9 cellular contexts compared by ENCODE assay signal in the genomic region with DNA sequence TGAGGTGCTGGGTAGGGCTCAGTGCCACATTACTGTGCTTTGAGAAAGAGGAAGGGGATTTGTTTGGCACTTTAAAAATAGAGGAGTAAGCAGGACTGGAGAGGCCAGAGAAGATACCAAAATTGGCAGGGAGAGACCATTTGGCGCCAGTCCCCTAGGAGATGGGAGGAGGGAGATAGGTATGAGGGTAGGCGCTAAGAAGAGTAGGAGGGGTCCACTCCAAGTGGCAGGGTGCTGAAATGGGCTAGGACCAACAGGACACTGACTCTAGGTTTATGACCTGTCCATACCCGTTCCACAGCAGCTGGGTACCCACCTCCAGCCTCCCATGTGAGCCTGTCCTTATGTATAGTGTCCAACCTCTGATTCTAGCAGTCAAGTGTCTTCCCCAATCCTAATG. TPM values are rescaled to one million over a fixed set of nuclear protein-coding genes. Genes with fewer than 3 reads are reported as not detected.
DNase-seq lines count a peak whose midpoint lies in the region; ATAC-seq and TF ChIP-seq lines count a peak whose summit lies in the region.
"Had no signal": no experiment of that assay in that cellular context is flagged by ENCODE, and none has a peak within 500 bp of the region (broad histone marks: within the 10 kb centered on the region; RNA-seq: fewer than 3 reads in every experiment).

No MANE protein-coding gene starts in this region.

- no peak overlapping the region for H3K9ac ChIP-seq in endodermal cell (ENCODE audit: extremely low read depth, low read length, poor library complexity, severe bottlenecking)

- POLR2A ChIA-PET in CD4-positive, alpha-beta memory T cell (lab: Charles Lee; ENCODE audit: partially characterized antibody) = interaction anchor here (0.6 to 8.6 kb wide), 9 partner anchors 8 to 37 kb away, joined by 3 to 142 read pairs (median 10); a partner anchor contains a TSS

- no peak overlapping the region for H3K4me3 ChIP-seq in CD4-positive, alpha-beta memory T cell (ENCODE audit: low read length in 2 of 2)
- no peak overlapping the region for H3K4me3 ChIP-seq in endodermal cell (ENCODE audit: low read length)
- H3K4me3 ChIP-seq in ovary = no peak overlapping the region

- peak overlapping the region; percentile 90 for H3K27ac ChIP-seq in CD4-positive, alpha-beta memory T cell (ENCODE audit: low read depth, low read length)
- no peak overlapping the region for H3K27ac ChIP-seq in endodermal cell (ENCODE audit: low read depth, low read length)
- H3K27ac ChIP-seq in ovary = peak overlapping the region; percentile 14 to 71

- peaks cover 60% of the 10 kb centered on the region for H3K4me1 ChIP-seq in CD4-positive, alpha-beta memory T cell (ENCODE audit: insufficient read depth, low read length)
- no peaks in the 10 kb centered on the region for H3K4me1 ChIP-seq in endodermal cell (ENCODE audit: control insufficient read depth, insufficient read depth, low read length)
- H3K4me1 ChIP-seq in ovary (ENCODE audit: insufficient read depth) = peaks cover 33% of the 10 kb centered on the region

- no peak for TF ChIP-seq EP300 in ovary (IDR thresholded peaks at IDR 0.05)

- peaks cover under 1 to 30% of the 10 kb centered on the region in 2 donors for H3K36me3 Mint-ChIP-seq in CD4-positive, alpha-beta memory T cell
- H3K36me3 Mint-ChIP-seq in endodermal cell (ENCODE audit: low read depth) = peaks cover 23% of the 10 kb centered on the region

- no peak for TF ChIP-seq POLR2A in ovary (IDR thresholded peaks at IDR 0.05)

- intact Hi-C loops in CD4-positive, alpha-beta memory T cell (cut with micrococcal nuclease) = loop anchor here (2.0 to 5.0 kb wide), 2 partner anchors 27 to 177 kb away; a partner anchor contains a TSS
- intact Hi-C loops in ovary (cut with DNase I) = loop anchor here in 1 of 4 donors (10.0 kb wide), 1 partner anchor 165 kb away; no protein-coding TSS in a partner anchor

- DNase-seq in CD4-positive, alpha-beta memory T cell = no peak
- peak; percentile 42 for DNase-seq in OCI-M1 (lab: John Stamatoyannopoulos, UW)
- DNase-seq in endodermal cell = peak; percentile 54
- peak in 1 of 5 donors; percentile 59 for DNase-seq in ovary
- DNase-seq in CD1c-positive myeloid dendritic cell (ENCODE audit: extremely low spot score) = no peak
- DNase-seq in SHP77 (lab: John Stamatoyannopoulos, UW) = no peak
- DNase-seq: DMS153 had no signal

- peaks cover 6% of the 10 kb centered on the region for H3K36me3 ChIP-seq in CD4-positive, alpha-beta memory T cell (ENCODE audit: insufficient read depth, low read length)
- H3K36me3 ChIP-seq in endodermal cell (ENCODE audit: control insufficient read depth, insufficient read depth, low read length) (peaks cover 19% of the 10 kb centered on the region), ovary (no peaks in the 10 kb centered on the region)

- H3K9me3 Mint-ChIP-seq in CD4-positive, alpha-beta memory T cell = no peaks in the 10 kb centered on the region
- H3K9me3 Mint-ChIP-seq in endodermal cell = no peaks in the 10 kb centered on the region

- no peaks in the 10 kb centered on the region for H3K27me3 Mint-ChIP-seq in CD4-positive, alpha-beta memory T cell
- H3K27me3 Mint-ChIP-seq in endodermal cell (ENCODE audit: insufficient read depth) = no peaks in the 10 kb centered on the region

- TF ChIP-seq CTCF in endodermal cell (conservative IDR thresholded peaks at IDR 0.05) = no peak
- no peak for TF ChIP-seq CTCF in ovary (IDR thresholded peaks at IDR 0.05)

- no peaks in the 10 kb centered on the region for H3K27me3 ChIP-seq in CD4-positive, alpha-beta memory T cell (ENCODE audit: insufficient read depth, low read length)
- H3K27me3 ChIP-seq in endodermal cell (ENCODE audit: control insufficient read depth, insufficient read depth, low read length, poor library complexity, severe bottlenecking) (no peaks in the 10 kb centered on the region), ovary (no peaks in the 10 kb centered on the region)

- CTCF ChIA-PET in CD4-positive, alpha-beta memory T cell (lab: Charles Lee; ENCODE audit: partially characterized antibody) = interaction anchor here (4.3 kb wide), 1 partner anchor 14 kb away, joined by 31 read pairs; a partner anchor contains a TSS

- peak overlapping the region in 5 of 7 donors; percentile 60 to 99 (median 86) for H3K27ac Mint-ChIP-seq in CD4-positive, alpha-beta memory T cell
- no peak overlapping the region for H3K27ac Mint-ChIP-seq in endodermal cell

- no peak for ATAC-seq in GM18520 (IDR thresholded peaks at IDR 0.05; ENCODE audit: unreplicated experiment)
- no peak for ATAC-seq in HG03095 (IDR thresholded peaks at IDR 0.05; ENCODE audit: unreplicated experiment)

- WGBS in endodermal cell (ENCODE audit: insufficient coverage in 1 of 2, insufficient read length in 1 of 2), 2 experiments = 80 to 85% methylated on average over 3 of the region's 3 CpGs
- 18 to 33% (median 29%) methylated on average over 3 of the region's 3 CpGs for WGBS in ovary, 3 donors

- no peaks in the 10 kb centered on the region for H3K9me3 ChIP-seq in CD4-positive, alpha-beta memory T cell (ENCODE audit: control insufficient read depth in 1 of 2, low read length in 2 of 2)
- H3K9me3 ChIP-seq in endodermal cell (ENCODE audit: control insufficient read depth, low read length) (no peaks in the 10 kb centered on the region), ovary (no peaks in the 10 kb centered on the region)

- peak overlapping the region in 1 of 8 donors; percentile 18 for H3K4me3 Mint-ChIP-seq in CD4-positive, alpha-beta memory T cell
- H3K4me3 Mint-ChIP-seq in endodermal cell = no peak overlapping the region

- H3K4me1 Mint-ChIP-seq in CD4-positive, alpha-beta memory T cell = peaks cover 43 to 74% (median 57%) of the 10 kb centered on the region in 4 donors
- H3K4me1 Mint-ChIP-seq in endodermal cell = peaks cover 35% of the 10 kb centered on the region

RNA-seq across cellular contexts. Expression of a gene that starts 1.0 kb away (rescaled TPM):
- total RNA-seq in CD4-positive, alpha-beta memory T cell = 100 to 1,000 TPM; 112 to 113 TPM
- polyA plus RNA-seq in CD4-positive, alpha-beta memory T cell = 10 to 100 TPM; 12.3 to 54.3 TPM
- total RNA-seq in endodermal cell = 10 to 100 TPM; 35.5 to 40.9 TPM
- 34.7 TPM for polyA plus RNA-seq in endodermal cell (2013, experiment 1 of 2)
- polyA plus RNA-seq in endodermal cell (2013, experiment 2 of 2) = 33.7 TPM
- total RNA-seq in ovary = 10 to 100 TPM; 19.2 to 52.5 (median 37.9) TPM
- polyA plus RNA-seq in ovary = 10 to 100 TPM; 20.3 to 44.6 TPM

RNA-seq across cellular contexts. Expression of a gene that starts 3.9 kb away (rescaled TPM):
- total RNA-seq in CD4-positive, alpha-beta memory T cell = 10 to 100 TPM; 21.6 to 21.9 TPM
- 10 to 100 TPM; 36.3 to 47.3 TPM for polyA plus RNA-seq in CD4-positive, alpha-beta memory T cell
- total RNA-seq in endodermal cell = 100 to 1,000 TPM; 129 to 154 TPM
- polyA plus RNA-seq in endodermal cell (2013, experiment 1 of 2) = 97.1 TPM
- 96.8 TPM for polyA plus RNA-seq in endodermal cell (2013, experiment 2 of 2)
- 10 to 100 TPM; 59.3 to 83.7 (median 67.2) TPM for total RNA-seq in ovary
- polyA plus RNA-seq in ovary = 100 to 1,000 TPM in 1 of 2 donors, 10 to 100 TPM in 1; 83.6 to 121 TPM

RNA-seq across cellular contexts. Expression of a gene that starts 8.2 kb away (rescaled TPM):
- 1 to 10 TPM; 7.4 to 9.8 TPM for total RNA-seq in CD4-positive, alpha-beta memory T cell
- 1 to 10 TPM; 1.2 to 5.2 TPM for polyA plus RNA-seq in CD4-positive, alpha-beta memory T cell
- total RNA-seq in endodermal cell (10 to 100 TPM; 15.6 to 23.9 TPM), ovary (10 to 100 TPM; 10.5 to 24.9 (median 14.9) TPM)
- polyA plus RNA-seq in endodermal cell (2013, experiment 1 of 2) = 24.4 TPM
- polyA plus RNA-seq in endodermal cell (2013, experiment 2 of 2) = 22.3 TPM
- 10 to 100 TPM; 17.6 to 27.2 TPM for polyA plus RNA-seq in ovary

RNA-seq across cellular contexts. Expression of a gene that starts 12.9 kb away (rescaled TPM):
- 100 to 1,000 TPM; 211 to 216 TPM for total RNA-seq in CD4-positive, alpha-beta memory T cell
- polyA plus RNA-seq in CD4-positive, alpha-beta memory T cell = 10 to 100 TPM in 1 of 2 donors, 1 to 10 TPM in 1; 6.9 to 34.0 TPM
- total RNA-seq in endodermal cell (100 to 1,000 TPM in 1 of 2 donors, 10 to 100 TPM in 1; 89.5 to 115 TPM), ovary (10 to 100 TPM; 21.3 to 83.1 (median 57.3) TPM)
- polyA plus RNA-seq in endodermal cell (2013, experiment 1 of 2) = 51.8 TPM
- 31.1 TPM for polyA plus RNA-seq in endodermal cell (2013, experiment 2 of 2)
- polyA plus RNA-seq in ovary = 10 to 100 TPM; 20.9 to 29.6 TPM

RNA-seq across cellular contexts. Expression of a gene that starts 18.0 kb away (rescaled TPM):
- total RNA-seq in CD4-positive, alpha-beta memory T cell = 100 to 1,000 TPM; 121 to 130 TPM
- 100 to 1,000 TPM; 283 to 445 TPM for polyA plus RNA-seq in CD4-positive, alpha-beta memory T cell
- total RNA-seq in endodermal cell (10 to 100 TPM; 63.6 to 72.8 TPM), ovary (100 to 1,000 TPM in 2 of 7 donors, 10 to 100 TPM in 5; 82.7 to 207 (median 88.6) TPM)
- polyA plus RNA-seq in endodermal cell (2013, experiment 1 of 2) = 79.1 TPM
- polyA plus RNA-seq in endodermal cell (2013, experiment 2 of 2) = 74.1 TPM
- polyA plus RNA-seq in ovary = 100 to 1,000 TPM in 1 of 2 donors, 10 to 100 TPM in 1; 77.5 to 150 TPM

Comparison
In these comparisons a context has a peak if more than half of its experiments do, and no peak if none do; other contexts are left out.
1. DNase-seq: peak in OCI-M1 (single experiment) and endodermal cell (single experiment); none in CD4-positive, alpha-beta memory T cell (0 of 5), CD1c-positive myeloid dendritic cell (single experiment) and SHP77 (0 of 2).